Comparison of ENCODE assay signal across 8 cellular contexts in the genomic region with DNA sequence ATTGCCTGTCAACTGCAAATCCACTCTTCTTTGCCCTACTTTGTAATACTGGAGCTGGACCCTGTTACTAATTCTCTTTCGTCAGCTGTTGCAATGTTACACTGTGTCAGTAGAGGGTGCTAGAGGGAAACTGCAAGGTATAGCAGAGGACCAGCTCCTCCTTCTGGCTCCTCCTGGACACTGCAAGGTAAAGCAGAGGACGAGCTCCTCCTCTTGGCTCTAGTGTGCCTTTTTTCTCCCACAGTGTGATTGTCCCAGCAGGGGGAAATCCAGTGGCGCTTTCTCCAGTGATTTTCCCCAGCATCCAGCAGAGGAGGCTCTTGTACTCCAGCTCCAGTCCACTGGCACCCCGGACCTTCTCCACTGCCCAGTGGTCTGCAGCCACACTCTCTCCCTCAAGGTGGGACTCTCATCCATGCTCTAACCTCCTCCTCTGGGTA.
DNase-seq lines count a peak whose midpoint lies in the region; ATAC-seq, FAIRE-seq and TF ChIP-seq lines count a peak whose summit lies in the region.

No MANE protein-coding gene starts in this region.

- TF ChIP-seq CTCF in GM12864 (IDR thresholded peaks at IDR 0.05; ENCODE audit: low read depth, low read length, missing control alignments), result peak; percentile 100
- TF ChIP-seq CTCF in NB4 (IDR thresholded peaks at IDR 0.05; ENCODE audit: low read depth, low read length), result peak; percentile 100

- in situ Hi-C loops in SK-MEL-5 (cut with HindIII; ENCODE audit: low pct_unique_long_range_greater_than_20kb, low sequenced_read_pairs), result no loop called here

- DNase-seq in GM12864 (ENCODE audit: low read depth), result peak; percentile 68
- peak; percentile 86 for DNase-seq in NB4 (ENCODE audit: low read depth)
- DNase-seq in SK-MEL-5 (ENCODE audit: low read depth, low spot score), result peak; percentile 97
- peak; percentile 39 to 68 (median 55) for DNase-seq in activated naive CD4-positive, alpha-beta T cell (lab: John Stamatoyannopoulos, UW)
- peak; percentile 87 for DNase-seq in glomerular visceral epithelial cell (ENCODE audit: extremely low spot score)
- DNase-seq in pons (ENCODE audit: low spot score), result peak; percentile 83
- DNase-seq in urothelium cell line (ENCODE audit: low spot score), result peak; percentile 89

- TF ChIP-seq POLR2A in NB4 (IDR thresholded peaks at IDR 0.05; ENCODE audit: extremely low read depth, insufficient read length), result no peak

- peak; percentile 77 for FAIRE-seq in urothelium cell line (lab: Jason Lieb, UNC)

- H3K4me3 ChIP-seq in GM12864 (ENCODE audit: low read depth, low read length) (no peak overlapping the region), NB4 (ENCODE audit: low read depth, low read length) (no peak overlapping the region)

- ATAC-seq in HG02588 (IDR thresholded peaks at IDR 0.05; ENCODE audit: unreplicated experiment), result peak; percentile 81
